19 cellular contexts compared by ENCODE assay signal in the genomic region with DNA sequence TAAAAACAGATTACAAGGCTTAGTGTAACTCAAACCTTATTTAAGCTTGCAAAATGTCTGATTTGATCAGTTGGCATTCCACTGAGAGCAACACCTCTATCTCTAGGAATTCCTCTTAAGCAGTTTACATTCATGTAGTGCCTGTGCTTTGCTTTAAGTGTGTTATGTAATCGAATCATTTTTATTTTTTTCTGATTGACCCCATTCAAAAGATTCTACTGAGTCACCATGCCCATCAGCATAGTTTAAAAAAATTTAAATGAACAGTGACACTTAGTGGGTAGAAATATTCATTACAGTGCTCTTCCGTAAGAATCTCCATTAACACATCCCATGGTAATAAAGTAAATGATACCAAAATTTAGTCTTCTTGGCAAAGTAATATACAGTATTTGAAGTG.
DNase-seq lines count a peak whose midpoint lies in the region; TF ChIP-seq lines count a peak whose summit lies in the region.
"Had no signal": no experiment of that assay in that cellular context is flagged by ENCODE, and none has a peak within 500 bp of the region (broad histone marks: within the 10 kb centered on the region; RNA-seq: fewer than 3 reads in every experiment).

No MANE protein-coding gene starts in this region.

- DNase-seq in HCEC 1CT = peak; percentile 13
- DNase-seq in NCI-H226 = peak; percentile 48
- peak; percentile 5 for DNase-seq in choroid plexus epithelial cell (ENCODE audit: low read depth)
- DNase-seq in renal cortical epithelial cell (ENCODE audit: low read depth) = peak; percentile 2
- no peak for DNase-seq in activated CD4-positive, alpha-beta T cell treated with anti-CD3 and anti-CD28 coated beads for 4 hours
- no peak for DNase-seq in activated CD4-positive, CD25-positive, alpha-beta regulatory T cell treated with anti-CD3 and anti-CD28 coated beads, Interleukin-2, amount 50 U/mL, for 72 hours
- DNase-seq in SW 1271 (lab: John Stamatoyannopoulos, UW) = no peak
- DNase-seq: amygdala; DMS 273 treated with DMSO at 0.1 percent for 48 hours; NCI-H1105 treated with DMSO at 0.1 percent for 48 hours; NCI-H2171; NK-92 treated with Interleukin-12 subunit alpha and Interleukin-12 subunit beta, amount 100 ng/mL, for 24 hours; pancreas; stimulated activated CD4-positive, alpha-beta T cell treated with anti-CD3 and anti-CD28 coated beads, Interleukin-4, amount 100 ng/mL, for 24 hours; stimulated activated CD8-positive, alpha-beta memory T cell treated with anti-CD3 and anti-CD28 coated beads, Interleukin-4, amount 100 ng/mL, for 48 hours had no signal

- H3K4me3 ChIP-seq in choroid plexus epithelial cell (ENCODE audit: low read depth, low read length) = no peak overlapping the region
- H3K4me3 ChIP-seq: BLaER1, pancreas, SJSA1, skin epidermis, thoracic aorta had no signal

- no peak for TF ChIP-seq CTCF in choroid plexus epithelial cell (conservative IDR thresholded peaks at IDR 0.05; ENCODE audit: low read depth, low read length)

Comparison
In these comparisons a context has a peak if more than half of its experiments do, and no peak if none do; other contexts are left out.
1. DNase-seq: peak in HCEC 1CT (single experiment), NCI-H226 (single experiment), choroid plexus epithelial cell (single experiment) and renal cortical epithelial cell (single experiment); none in activated CD4-positive, alpha-beta T cell treated with anti-CD3 and anti-CD28 coated beads for 4 hours (0 of 2), activated CD4-positive, CD25-positive, alpha-beta regulatory T cell treated with anti-CD3 and anti-CD28 coated beads, Interleukin-2, amount 50 U/mL, for 72 hours (single experiment) and SW 1271 (0 of 2).